In the genomic region with DNA sequence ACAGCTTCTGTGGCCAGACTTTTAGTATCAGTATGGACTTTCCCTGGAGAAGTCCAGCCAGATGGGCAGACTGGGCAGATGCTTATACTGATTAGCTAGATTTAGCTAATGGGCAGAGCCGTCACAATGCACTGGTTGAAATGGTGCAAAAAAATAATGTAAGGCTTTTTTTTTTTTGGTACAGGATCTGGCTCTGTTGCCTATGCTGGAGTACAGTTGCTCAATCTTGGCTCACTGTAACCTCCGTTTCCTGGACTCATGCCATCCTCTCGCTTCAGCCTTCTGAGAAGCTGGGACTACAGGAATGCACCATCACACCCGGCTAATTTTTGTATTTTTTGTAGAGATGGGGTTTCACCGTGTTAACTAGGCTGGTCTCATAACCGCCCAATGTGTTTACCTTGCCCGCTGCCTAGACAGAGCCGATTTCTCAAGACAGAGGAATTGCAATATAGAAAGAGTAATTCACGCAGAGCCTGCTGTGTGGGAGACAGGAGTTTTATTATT, we compare ENCODE assay signal across 8 cellular contexts. TPM values are rescaled to one million over a fixed set of nuclear protein-coding genes. Genes with fewer than 3 reads are reported as not detected.
DNase-seq lines count a peak whose midpoint lies in the region; ATAC-seq and TF ChIP-seq lines count a peak whose summit lies in the region.

No MANE protein-coding gene starts in this region.

- H3K27me3 Mint-ChIP-seq in activated T-helper 1 cell treated with anti-CD3 and anti-CD28 coated beads, Interleukin-12 subunit alpha, Interleukin-12 subunit beta, Interleukin-2, Interleukin-4 antibody, amounts not matched to agents 30 ng/mL and 10 ng/mL and 1 ng/mL, durations not matched to agents 14 hours and 24 hours and 36 hours (ENCODE audit: insufficient read depth): peaks cover 2% of the 10 kb centered on the region

- peaks cover 4% of the 10 kb centered on the region for H3K4me1 Mint-ChIP-seq in activated T-helper 1 cell treated with anti-CD3 and anti-CD28 coated beads, Interleukin-12 subunit alpha, Interleukin-12 subunit beta, Interleukin-2, Interleukin-4 antibody, amounts not matched to agents 30 ng/mL and 10 ng/mL and 1 ng/mL, durations not matched to agents 14 hours and 24 hours and 36 hours (ENCODE audit: low read depth)

- H3K27ac ChIP-seq in GM23248: peak overlapping the region; percentile 98
- peak overlapping the region; percentile 12 to 78 (median 77) for H3K27ac ChIP-seq in gastroesophageal sphincter

- TF ChIP-seq CTCF in gastroesophageal sphincter (IDR thresholded peaks at IDR 0.05): no peak

- H3K36me3 Mint-ChIP-seq in activated T-helper 1 cell treated with anti-CD3 and anti-CD28 coated beads, Interleukin-12 subunit alpha, Interleukin-12 subunit beta, Interleukin-2, Interleukin-4 antibody, amounts not matched to agents 30 ng/mL and 10 ng/mL and 1 ng/mL, durations not matched to agents 14 hours and 24 hours and 36 hours (ENCODE audit: low read depth): no peaks in the 10 kb centered on the region

- peak; percentile 92 for DNase-seq in GM23248
- peak; percentile 14 for DNase-seq in SKM-1 (lab: John Stamatoyannopoulos, UW; ENCODE audit: unreplicated experiment)
- peak; percentile 82 for DNase-seq in skeletal muscle cell (ENCODE audit: low read depth)
- no peak for DNase-seq in NCI-H526 (lab: John Stamatoyannopoulos, UW)
- DNase-seq in T-helper 2 cell: no peak
- DNase-seq in DMS114 treated with DMSO at 0.1 percent for 48 hours (lab: John Stamatoyannopoulos, UW; ENCODE audit: unreplicated experiment): no peak
- DNase-seq in activated T-helper 1 cell treated with anti-CD3 and anti-CD28 coated beads, Interleukin-12 subunit alpha, Interleukin-12 subunit beta, Interleukin-2, Interleukin-4 antibody, amounts not matched to agents 30 ng/mL and 10 ng/mL and 1 ng/mL, durations not matched to agents 14 hours and 24 hours and 36 hours (ENCODE audit: low spot score): no peak

- H3K27me3 ChIP-seq in GM23248 (replicated peaks; ENCODE audit: insufficient read depth) (no peaks in the 10 kb centered on the region), gastroesophageal sphincter (no peaks in the 10 kb centered on the region)

- peaks cover 20% of the 10 kb centered on the region; the same call in 1 of the 2 replicates for H3F3A ChIP-seq in GM23248 (ENCODE audit: insufficient read depth)

- 0 to 1% methylated on average over 9 of the region's 9 CpGs for WGBS in GM23248 (ENCODE audit: low coverage in 1 of 2, low lambda C conversion rate in 2 of 2, missing lambda C conversion rate in 2 of 2), 2 experiments
- 14 to 20% methylated on average over 2 to 9 of the region's 9 CpGs for WGBS in gastroesophageal sphincter (ENCODE audit: low coverage in 1 of 2), 2 donors

- ATAC-seq in gastroesophageal sphincter: peak; percentile 93

- no peak for TF ChIP-seq EP300 in gastroesophageal sphincter (IDR thresholded peaks at IDR 0.05)

- intact Hi-C loops in activated T-helper 1 cell treated with anti-CD3 and anti-CD28 coated beads, Interleukin-12 subunit alpha, Interleukin-12 subunit beta, Interleukin-2, Interleukin-4 antibody, amounts not matched to agents 30 ng/mL and 10 ng/mL and 1 ng/mL, durations not matched to agents 14 hours and 24 hours and 36 hours (cut with micrococcal nuclease): no loop called here

- no peaks in the 10 kb centered on the region for H3K9me3 Mint-ChIP-seq in activated T-helper 1 cell treated with anti-CD3 and anti-CD28 coated beads, Interleukin-12 subunit alpha, Interleukin-12 subunit beta, Interleukin-2, Interleukin-4 antibody, amounts not matched to agents 30 ng/mL and 10 ng/mL and 1 ng/mL, durations not matched to agents 14 hours and 24 hours and 36 hours

- H3K9me2 ChIP-seq in GM23248 (ENCODE audit: insufficient read depth): no peaks in the 10 kb centered on the region

- H3K9me3 ChIP-seq in GM23248 (ENCODE audit: low read depth): no peaks in the 10 kb centered on the region
- no peaks in the 10 kb centered on the region for H3K9me3 ChIP-seq in gastroesophageal sphincter

- H2AFZ ChIP-seq in GM23248: peak overlapping the region; percentile 75

- H3K27ac Mint-ChIP-seq in activated T-helper 1 cell treated with anti-CD3 and anti-CD28 coated beads, Interleukin-12 subunit alpha, Interleukin-12 subunit beta, Interleukin-2, Interleukin-4 antibody, amounts not matched to agents 30 ng/mL and 10 ng/mL and 1 ng/mL, durations not matched to agents 14 hours and 24 hours and 36 hours: no peak overlapping the region

- H3K4me1 ChIP-seq in GM23248 (ENCODE audit: insufficient read depth): peaks cover 27% of the 10 kb centered on the region
- H3K4me1 ChIP-seq in gastroesophageal sphincter: peaks cover 0 to 22% (median 14%) of the 10 kb centered on the region in 3 donors

- H4K20me1 ChIP-seq in GM23248 (ENCODE audit: insufficient read depth): no peaks in the 10 kb centered on the region

- no peak for TF ChIP-seq POLR2A in gastroesophageal sphincter (IDR thresholded peaks at IDR 0.05)

- in situ Hi-C loops in GM23248 (cut with MboI): no loop called here

- H3K4me2 ChIP-seq in GM23248 (ENCODE audit: unreplicated experiment): peak overlapping the region; percentile 72

- H3K36me3 ChIP-seq in GM23248 (ENCODE audit: low read depth): no peaks in the 10 kb centered on the region
- H3K36me3 ChIP-seq in gastroesophageal sphincter: no peaks in the 10 kb centered on the region

- no peaks in the 10 kb centered on the region for H3K79me2 ChIP-seq in GM23248 (ENCODE audit: insufficient read depth)

- peak overlapping the region; percentile 84 for H3K9ac ChIP-seq in GM23248

- H3K4me3 ChIP-seq in GM23248 (peak overlapping the region; percentile 57), gastroesophageal sphincter (no peak overlapping the region), skeletal muscle cell (ENCODE audit: low read depth, low read length) (no peak overlapping the region)

- no peak overlapping the region for H3K4me3 Mint-ChIP-seq in activated T-helper 1 cell treated with anti-CD3 and anti-CD28 coated beads, Interleukin-12 subunit alpha, Interleukin-12 subunit beta, Interleukin-2, Interleukin-4 antibody, amounts not matched to agents 30 ng/mL and 10 ng/mL and 1 ng/mL, durations not matched to agents 14 hours and 24 hours and 36 hours

RNA-seq across cellular contexts. Expression of gene KIFC1, which starts 16.4 kb away (rescaled TPM):
- total RNA-seq in GM23248 (2014; rRNA removed; shearing (Covaris generic)): 14.4 and 14.5 TPM in 2 replicates
- 3.9 and 4.0 TPM in 2 replicates for polyA plus RNA-seq in GM23248 (2016; fragmentation: Nextera tagmentation; extraction: Ambion mirVana)
- total RNA-seq in gastroesophageal sphincter: under 1 TPM in 2 of 4 donors, not detected in 2; 0.67 to 0.79 TPM
- 54.7 and 59.6 TPM in 2 replicates for total RNA-seq in activated T-helper 1 cell treated with anti-CD3 and anti-CD28 coated beads, Interleukin-12 subunit alpha, Interleukin-12 subunit beta, Interleukin-2, Interleukin-4 antibody, amounts not matched to agents 30 ng/mL and 10 ng/mL and 1 ng/mL, durations not matched to agents 14 hours and 24 hours and 36 hours

RNA-seq across cellular contexts. Expression of gene PHF1, which starts 35.6 kb away (rescaled TPM):
- total RNA-seq in GM23248 (2014; rRNA removed; shearing (Covaris generic)): 39.8 and 44.9 TPM in 2 replicates
- 24.5 TPM in 2 replicates for polyA plus RNA-seq in GM23248 (2016; fragmentation: Nextera tagmentation; extraction: Ambion mirVana)
- 10 to 100 TPM; 73.0 to 91.0 (median 86.1) TPM for total RNA-seq in gastroesophageal sphincter
- total RNA-seq in activated T-helper 1 cell treated with anti-CD3 and anti-CD28 coated beads, Interleukin-12 subunit alpha, Interleukin-12 subunit beta, Interleukin-2, Interleukin-4 antibody, amounts not matched to agents 30 ng/mL and 10 ng/mL and 1 ng/mL, durations not matched to agents 14 hours and 24 hours and 36 hours: 28.7 and 38.8 TPM in 2 replicates

RNA-seq across cellular contexts. Expression of gene CUTA, which starts 42.7 kb away (rescaled TPM):
- 197 and 204 TPM in 2 replicates for total RNA-seq in GM23248 (2014; rRNA removed; shearing (Covaris generic))
- 397 and 404 TPM in 2 replicates for polyA plus RNA-seq in GM23248 (2016; fragmentation: Nextera tagmentation; extraction: Ambion mirVana)
- 100 to 1,000 TPM in 3 of 4 donors, 10 to 100 TPM in 1; 90.2 to 144 (median 124) TPM for total RNA-seq in gastroesophageal sphincter
- total RNA-seq in activated T-helper 1 cell treated with anti-CD3 and anti-CD28 coated beads, Interleukin-12 subunit alpha, Interleukin-12 subunit beta, Interleukin-2, Interleukin-4 antibody, amounts not matched to agents 30 ng/mL and 10 ng/mL and 1 ng/mL, durations not matched to agents 14 hours and 24 hours and 36 hours: 131 and 137 TPM in 2 replicates

RNA-seq across cellular contexts. Expression of gene SYNGAP1, which starts 44.7 kb away (rescaled TPM):
- total RNA-seq in GM23248 (2014; rRNA removed; shearing (Covaris generic)): 2.8 and 3.7 TPM in 2 replicates
- polyA plus RNA-seq in GM23248 (2016; fragmentation: Nextera tagmentation; extraction: Ambion mirVana): 0.42 and 0.65 TPM in 2 replicates
- total RNA-seq in gastroesophageal sphincter: 10 to 100 TPM in 3 of 4 donors, 1 to 10 TPM in 1; 9.1 to 15.9 (median 12.7) TPM
- 37.1 and 56.6 TPM in 2 replicates for total RNA-seq in activated T-helper 1 cell treated with anti-CD3 and anti-CD28 coated beads, Interleukin-12 subunit alpha, Interleukin-12 subunit beta, Interleukin-2, Interleukin-4 antibody, amounts not matched to agents 30 ng/mL and 10 ng/mL and 1 ng/mL, durations not matched to agents 14 hours and 24 hours and 36 hours

RNA-seq across cellular contexts. Expression of gene DAXX, which starts 52.4 kb away (rescaled TPM):
- 24.8 and 27.8 TPM in 2 replicates for total RNA-seq in GM23248 (2014; rRNA removed; shearing (Covaris generic))
- polyA plus RNA-seq in GM23248 (2016; fragmentation: Nextera tagmentation; extraction: Ambion mirVana): 42.2 and 49.3 TPM in 2 replicates
- 10 to 100 TPM; 29.7 to 49.0 (median 48.1) TPM for total RNA-seq in gastroesophageal sphincter
- 66.3 and 69.3 TPM in 2 replicates for total RNA-seq in activated T-helper 1 cell treated with anti-CD3 and anti-CD28 coated beads, Interleukin-12 subunit alpha, Interleukin-12 subunit beta, Interleukin-2, Interleukin-4 antibody, amounts not matched to agents 30 ng/mL and 10 ng/mL and 1 ng/mL, durations not matched to agents 14 hours and 24 hours and 36 hours

Comparison
In these comparisons a context has a peak if more than half of its experiments do, and no peak if none do; other contexts are left out.
1. DNase-seq: peak in GM23248 (single experiment), SKM-1 (single experiment) and skeletal muscle cell (single experiment); none in NCI-H526 (0 of 2), T-helper 2 cell (0 of 5), DMS114 treated with DMSO at 0.1 percent for 48 hours (single experiment) and activated T-helper 1 cell treated with anti-CD3 and anti-CD28 coated beads, Interleukin-12 subunit alpha, Interleukin-12 subunit beta, Interleukin-2, Interleukin-4 antibody, amounts not matched to agents 30 ng/mL and 10 ng/mL and 1 ng/mL, durations not matched to agents 14 hours and 24 hours and 36 hours (single experiment).